Comparison of ENCODE assay signal across 10 cellular contexts in the genomic region with DNA sequence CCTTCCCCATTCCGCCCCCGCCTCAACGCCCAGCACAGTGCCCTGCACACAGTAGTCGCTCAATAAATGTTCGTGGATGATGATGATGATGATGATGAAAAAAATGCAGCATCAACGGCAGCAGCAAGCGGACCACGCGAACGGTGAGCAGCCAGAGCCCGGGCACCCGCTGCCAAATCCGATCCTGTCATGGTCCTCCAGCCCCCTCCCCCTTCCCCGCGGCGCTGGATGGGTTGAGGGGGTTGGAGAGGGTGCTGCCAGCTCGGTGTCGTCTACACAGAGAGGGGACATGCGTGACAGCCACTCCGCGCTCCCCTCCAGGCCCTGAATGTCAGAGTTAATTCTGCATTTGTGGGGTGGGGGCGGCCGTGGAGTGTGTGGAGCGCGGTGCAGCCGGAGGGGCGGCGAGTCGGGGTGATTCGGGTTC. TPM values are rescaled to one million over a fixed set of nuclear protein-coding genes. Genes with fewer than 3 reads are reported as not detected.
A peak's percentile ranks its signal among the peaks of the same experiment; 100 is the strongest.
DNase-seq lines count a peak whose midpoint lies in the region; ATAC-seq and TF ChIP-seq lines count a peak whose summit lies in the region.
"Had no signal": no experiment of that assay in that cellular context is flagged by ENCODE, and none has a peak within 500 bp of the region (broad histone marks: within the 10 kb centered on the region; RNA-seq: fewer than 3 reads in every experiment).

No MANE protein-coding gene starts in this region.

- H3K4me3 ChIP-seq in heart right ventricle: peak overlapping the region in 9 of 10 donors; percentile 21 to 46 (median 37)
- H3K4me3 ChIP-seq in duodenal mucosa (ENCODE audit: low read depth in 1 of 2, low read length in 2 of 2): peak overlapping the region; percentile 65 to 73
- no peak overlapping the region for H3K4me3 ChIP-seq in naive thymus-derived CD4-positive, alpha-beta T cell (ENCODE audit: low read length)
- H3K4me3 ChIP-seq in aorta (ENCODE audit: low read length in 2 of 2): peak overlapping the region in 1 of 2 donors; percentile 64

- peak overlapping the region in 8 of 10 donors; percentile 8 to 79 (median 59) for H3K4me3 Mint-ChIP-seq in naive thymus-derived CD4-positive, alpha-beta T cell
- no peak overlapping the region for H3K4me3 Mint-ChIP-seq in activated CD8-positive, alpha-beta memory T cell treated with anti-CD3 and anti-CD28 coated beads, Interleukin-2, amount 10 ng/mL, durations not matched to agents 7 days and 5 days
- H3K4me3 Mint-ChIP-seq: HFFc6 had no signal

- TF ChIP-seq CTCF in heart right ventricle (IDR thresholded peaks at IDR 0.05): no peak

- DNase-seq in heart right ventricle (no peak), Right ventricle myocardium superior (no peak), aorta (no peak), NOMO-1 treated with DMSO at 0.1 percent for 48 hours (lab: John Stamatoyannopoulos, UW; ENCODE audit: unreplicated experiment) (no peak)
- DNase-seq in naive thymus-derived CD4-positive, alpha-beta T cell: no peak
- DNase-seq in stimulated activated CD4-positive, alpha-beta T cell treated with anti-CD3 and anti-CD28 coated beads, Interleukin-4, amount 100 ng/mL, for 4 hours: no peak
- DNase-seq in activated CD8-positive, alpha-beta memory T cell treated with anti-CD3 and anti-CD28 coated beads, Interleukin-2, amount 10 ng/mL, durations not matched to agents 7 days and 5 days: no peak
- DNase-seq: HFFc6, NCI-H187 treated with DMSO at 0.1 percent for 48 hours had no signal

- ATAC-seq in heart right ventricle: peak in 1 of 8 donors; percentile 11
- ATAC-seq in Right ventricle myocardium superior (ENCODE audit: poor library complexity): no peak
- no peak for ATAC-seq in naive thymus-derived CD4-positive, alpha-beta T cell
- ATAC-seq in aorta (ENCODE audit: low FRiP score): peak; percentile 30
- no peak for ATAC-seq in activated CD8-positive, alpha-beta memory T cell treated with anti-CD3 and anti-CD28 coated beads, Interleukin-2, amount 10 ng/mL, durations not matched to agents 7 days and 5 days

- H3K36me3 ChIP-seq in heart right ventricle (no peaks in the 10 kb centered on the region), duodenal mucosa (ENCODE audit: control insufficient read depth in 1 of 2, insufficient read depth in 2 of 2, low read length in 2 of 2) (no peaks in the 10 kb centered on the region), aorta (ENCODE audit: control insufficient read depth in 1 of 2, insufficient read depth in 2 of 2, low read length in 1 of 2) (no peaks in the 10 kb centered on the region)
- H3K36me3 ChIP-seq in naive thymus-derived CD4-positive, alpha-beta T cell (ENCODE audit: control insufficient read depth in 2 of 3, insufficient read depth in 3 of 3, low read length in 3 of 3): no peaks in the 10 kb centered on the region

- no peak overlapping the region for H3K27ac Mint-ChIP-seq in naive thymus-derived CD4-positive, alpha-beta T cell
- H3K27ac Mint-ChIP-seq in activated CD8-positive, alpha-beta memory T cell treated with anti-CD3 and anti-CD28 coated beads, Interleukin-2, amount 10 ng/mL, durations not matched to agents 7 days and 5 days: no peak overlapping the region
- H3K27ac Mint-ChIP-seq: HFFc6 had no signal

- 1 to 2% methylated on average over 30 of the region's 30 CpGs for WGBS in heart right ventricle, 2 donors
- 0 to 1% methylated on average over 23 to 30 of the region's 30 CpGs for WGBS in aorta, 2 donors

- peaks cover 0 to 14% (median 12%) of the 10 kb centered on the region in 7 donors for H3K4me1 Mint-ChIP-seq in naive thymus-derived CD4-positive, alpha-beta T cell
- H3K4me1 Mint-ChIP-seq in activated CD8-positive, alpha-beta memory T cell treated with anti-CD3 and anti-CD28 coated beads, Interleukin-2, amount 10 ng/mL, durations not matched to agents 7 days and 5 days: peaks cover 6% of the 10 kb centered on the region

- H3K36me3 Mint-ChIP-seq in naive thymus-derived CD4-positive, alpha-beta T cell: peaks cover 0 to 3% (median 0%) of the 10 kb centered on the region in 5 donors
- no peaks in the 10 kb centered on the region for H3K36me3 Mint-ChIP-seq in activated CD8-positive, alpha-beta memory T cell treated with anti-CD3 and anti-CD28 coated beads, Interleukin-2, amount 10 ng/mL, durations not matched to agents 7 days and 5 days

- peaks cover 0 to 80% (median 60%) of the 10 kb centered on the region in 7 donors for H3K27me3 ChIP-seq in heart right ventricle
- peaks cover 3 to 6% of the 10 kb centered on the region in 2 donors for H3K27me3 ChIP-seq in duodenal mucosa (ENCODE audit: control insufficient read depth in 1 of 2, insufficient read depth in 2 of 2, low read length in 2 of 2)
- peaks cover 0 to 17% of the 10 kb centered on the region in 2 donors for H3K27me3 ChIP-seq in naive thymus-derived CD4-positive, alpha-beta T cell (ENCODE audit: control insufficient read depth in 2 of 2, insufficient read depth in 2 of 2, low read length in 2 of 2)
- peaks cover 0 to 2% of the 10 kb centered on the region in 2 donors for H3K27me3 ChIP-seq in aorta (ENCODE audit: control insufficient read depth in 1 of 2, insufficient read depth in 2 of 2, low read length in 1 of 2)

- POLR2A ChIA-PET in naive thymus-derived CD4-positive, alpha-beta T cell (lab: Charles Lee): no interaction called here

- H3K9me3 Mint-ChIP-seq in naive thymus-derived CD4-positive, alpha-beta T cell: no peaks in the 10 kb centered on the region
- no peaks in the 10 kb centered on the region for H3K9me3 Mint-ChIP-seq in activated CD8-positive, alpha-beta memory T cell treated with anti-CD3 and anti-CD28 coated beads, Interleukin-2, amount 10 ng/mL, durations not matched to agents 7 days and 5 days (ENCODE audit: low read depth)
- H3K9me3 Mint-ChIP-seq: HFFc6 had no signal

- peaks cover 60 to 77% (median 68%) of the 10 kb centered on the region in 5 donors for H3K27me3 Mint-ChIP-seq in naive thymus-derived CD4-positive, alpha-beta T cell
- H3K27me3 Mint-ChIP-seq in activated CD8-positive, alpha-beta memory T cell treated with anti-CD3 and anti-CD28 coated beads, Interleukin-2, amount 10 ng/mL, durations not matched to agents 7 days and 5 days: peaks cover 74% of the 10 kb centered on the region

- H3K27ac ChIP-seq in heart right ventricle (no peak overlapping the region), duodenal mucosa (ENCODE audit: low read depth, low read length) (no peak overlapping the region), aorta (ENCODE audit: low read depth in 1 of 2, low read length in 2 of 2) (no peak overlapping the region)
- no peak overlapping the region for H3K27ac ChIP-seq in naive thymus-derived CD4-positive, alpha-beta T cell (ENCODE audit: low read depth, low read length)

- CTCF ChIA-PET in naive thymus-derived CD4-positive, alpha-beta T cell (lab: Charles Lee): no interaction called here
- CTCF ChIA-PET in activated CD8-positive, alpha-beta memory T cell treated with anti-CD3 and anti-CD28 coated beads, Interleukin-2, amount 10 ng/mL, durations not matched to agents 7 days and 5 days (lab: Charles Lee): no interaction called here

- peak overlapping the region in 1 of 2 donors; percentile 47 for H3K9ac ChIP-seq in duodenal mucosa (ENCODE audit: low read depth in 1 of 2, low read length in 2 of 2)

- no peaks in the 10 kb centered on the region for H3K9me3 ChIP-seq in heart right ventricle
- no peaks in the 10 kb centered on the region for H3K9me3 ChIP-seq in duodenal mucosa (ENCODE audit: control insufficient read depth in 1 of 2, low read length in 2 of 2)
- no peaks in the 10 kb centered on the region for H3K9me3 ChIP-seq in naive thymus-derived CD4-positive, alpha-beta T cell (ENCODE audit: control insufficient read depth in 2 of 3, low read length in 3 of 3)
- no peaks in the 10 kb centered on the region for H3K9me3 ChIP-seq in aorta (ENCODE audit: control insufficient read depth, low read length)

- intact Hi-C loops in heart right ventricle (cut with DNase I): no loop called here
- intact Hi-C loops in Right ventricle myocardium superior (cut with DNase I): no loop called here
- intact Hi-C loops in naive thymus-derived CD4-positive, alpha-beta T cell (cut with micrococcal nuclease): no loop called here
- intact Hi-C loops in aorta (cut with DNase I): no loop called here

- H3K4me1 ChIP-seq in heart right ventricle (peaks cover 5 to 25% (median 18%) of the 10 kb centered on the region in 9 donors), duodenal mucosa (ENCODE audit: control insufficient read depth in 1 of 2, insufficient read depth in 2 of 2, low read length in 2 of 2) (peaks cover 11 to 25% of the 10 kb centered on the region in 2 donors), aorta (ENCODE audit: control insufficient read depth in 1 of 2, insufficient read depth in 2 of 2, low read length in 2 of 2) (peaks cover 0 to 1% of the 10 kb centered on the region in 2 donors)
- no peaks in the 10 kb centered on the region for H3K4me1 ChIP-seq in naive thymus-derived CD4-positive, alpha-beta T cell (ENCODE audit: control insufficient read depth in 2 of 2, insufficient read depth in 2 of 2, low read length in 2 of 2)

RNA-seq across cellular contexts. Expression of a gene that starts 0.7 kb away (rescaled TPM):
- total RNA-seq in heart right ventricle (1 to 10 TPM in 2 of 10 donors, under 1 TPM in 8; 0.19 to 1.9 (median 0.64) TPM), Right ventricle myocardium superior (0.78 TPM), aorta (1 to 10 TPM in 1 of 2 donors, under 1 TPM in 1; 0.78 to 7.4 TPM)
- polyA plus RNA-seq in heart right ventricle (under 1 TPM; 0.04 to 0.37 TPM), aorta (under 1 TPM in 1 of 2 donors, not detected in 1; 0.25 TPM)
- 1 to 10 TPM in 1 of 5 experiments, under 1 TPM in 2, not detected in 2; 0.61 to 2.0 (median 0.70) TPM for total RNA-seq in naive thymus-derived CD4-positive, alpha-beta T cell
- not detected for polyA plus RNA-seq in naive thymus-derived CD4-positive, alpha-beta T cell
- 1 to 10 TPM in 1 of 2 experiments, under 1 TPM in 1; 0.41 to 1.5 TPM for total RNA-seq in activated CD8-positive, alpha-beta memory T cell treated with anti-CD3 and anti-CD28 coated beads, Interleukin-2, amount 10 ng/mL, durations not matched to agents 7 days and 5 days
